Comparison of ENCODE assay signal across 31 cellular contexts in the genomic region with DNA sequence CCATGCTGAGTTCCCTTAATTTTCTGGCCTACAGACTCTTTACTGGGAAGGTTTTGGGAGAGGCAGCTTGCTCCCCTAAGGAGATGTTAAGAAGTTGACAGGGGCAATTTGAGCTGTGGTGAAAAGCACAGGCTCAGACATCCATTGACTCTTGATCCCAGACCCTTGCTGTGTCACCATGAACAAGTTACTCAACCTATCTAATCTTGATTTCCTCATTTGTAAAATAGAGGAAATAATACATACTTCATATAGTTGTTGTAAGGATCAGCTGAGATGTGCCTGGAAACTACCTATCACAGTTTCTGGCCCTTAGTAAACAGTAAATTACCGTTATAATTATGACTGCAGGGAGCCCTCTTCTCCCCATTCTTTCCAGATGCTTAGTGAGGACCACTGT. TPM values are rescaled to one million over a fixed set of nuclear protein-coding genes. Genes with fewer than 3 reads are reported as not detected.
"Had no signal": no experiment of that assay in that cellular context is flagged by ENCODE, and none has a peak within 500 bp of the region (broad histone marks: within the 10 kb centered on the region; RNA-seq: fewer than 3 reads in every experiment).

No MANE protein-coding gene starts in this region.

- H3K27me3 ChIP-seq: gastrocnemius medialis, neural progenitor cell, right atrium auricular region, suprapubic skin had no signal

- H3K9me3 ChIP-seq: gastrocnemius medialis, mucosa of descending colon, prostate gland, right atrium auricular region, suprapubic skin had no signal

- DNase-seq: effector CD8-positive, alpha-beta T cell; endodermal cell; foreskin fibroblast; gastrocnemius medialis; head of caudate nucleus; kidney; mesenchymal stem cell; mucosa of descending colon; naive B cell; stimulated activated CD4-positive, alpha-beta T cell treated with anti-CD3 and anti-CD28 coated beads, Interleukin-12 subunit alpha, Interleukin-12 subunit beta, amount 100 ng/mL, for 4 hours; stimulated activated CD4-positive, alpha-beta T cell treated with anti-CD3 and anti-CD28 coated beads, Interleukin-1b, Interleukin-23, amount 100 ng/mL, for 48 hours; stimulated activated CD4-positive, alpha-beta T cell treated with anti-CD3 and anti-CD28 coated beads, Interleukin-4, amount 100 ng/mL, for 1 hour; stimulated activated CD8-positive, alpha-beta memory T cell treated with anti-CD3 and anti-CD28 coated beads, Interleukin-4, amount 100 ng/mL, for 48 hours; stimulated activated naive CD4-positive, alpha-beta T cell; stimulated activated naive CD8-positive, alpha-beta T cell treated with anti-CD3 and anti-CD28 coated beads, Interleukin-15, amount 100 ng/mL, for 72 hours; trophoblast cell had no signal

- H3K4me3 ChIP-seq: gastrocnemius medialis, mucosa of descending colon, neural progenitor cell, prostate gland, right atrium auricular region, smooth muscle cell, suprapubic skin had no signal

- ATAC-seq: esophagus mucosa; gastrocnemius medialis; left lobe of liver; mucosa of descending colon; sciatic nerve; stimulated activated naive CD8-positive, alpha-beta T cell treated with anti-CD3 and anti-CD28 coated beads, Interleukin-15, amount 100 ng/mL, for 72 hours had no signal

- H3K36me3 ChIP-seq: gastrocnemius medialis, neural progenitor cell, prostate gland, right atrium auricular region, suprapubic skin had no signal

- H3K27ac ChIP-seq: epithelial cell of prostate, gastrocnemius medialis, neural progenitor cell, prostate gland, right atrium auricular region, suprapubic skin had no signal

- H3K4me1 ChIP-seq: gastrocnemius medialis, neural progenitor cell, prostate gland, right atrium auricular region, suprapubic skin had no signal

RNA-seq across cellular contexts. Expression of a gene that starts 16.5 kb away (rescaled TPM):
- total RNA-seq: endodermal cell, esophagus mucosa, gastrocnemius medialis, glomerular endothelial cell, kidney, left lobe of liver, liver, lung microvascular endothelial cell, mesothelial cell of epicardium, mucosa of descending colon, osteocyte, prostate gland, right atrium auricular region, sciatic nerve, smooth muscle cell, suprapubic skin, urinary bladder had no signal

RNA-seq across cellular contexts. Expression of a gene that starts 45.5 kb away (rescaled TPM):
- total RNA-seq: endodermal cell, esophagus mucosa, gastrocnemius medialis, glomerular endothelial cell, kidney, left lobe of liver, liver, lung microvascular endothelial cell, mesothelial cell of epicardium, mucosa of descending colon, osteocyte, prostate gland, right atrium auricular region, sciatic nerve, smooth muscle cell, urinary bladder had no signal
